ENCODE assay signal across 22 cellular contexts in the genomic region with DNA sequence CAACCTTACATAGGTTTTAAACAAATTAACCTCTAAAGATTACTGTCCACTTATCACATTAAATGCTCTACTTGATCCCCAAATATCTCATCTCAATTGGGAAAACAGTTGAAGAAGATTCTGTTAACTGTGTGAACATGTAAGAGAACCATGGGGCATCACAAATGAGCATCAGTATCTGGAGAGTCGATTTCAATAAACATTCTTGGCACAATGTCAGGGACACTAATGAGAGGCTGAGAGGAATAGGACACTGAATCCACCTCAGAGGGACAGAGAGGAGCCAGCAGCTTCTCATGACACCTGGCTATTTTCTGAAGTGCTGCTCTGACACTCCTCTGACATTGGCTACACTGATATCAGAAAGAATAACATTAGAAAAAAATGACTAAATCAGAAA.
DNase-seq lines count a peak whose midpoint lies in the region; ATAC-seq lines count a peak whose summit lies in the region.
"Had no signal": no experiment of that assay in that cellular context is flagged by ENCODE, and none has a peak within 500 bp of the region (broad histone marks: within the 10 kb centered on the region; RNA-seq: fewer than 3 reads in every experiment).

No MANE protein-coding gene starts in this region.

- no peaks in the 10 kb centered on the region for H3K27me3 Mint-ChIP-seq in activated CD8-positive, alpha-beta T cell treated with anti-CD3 and anti-CD28 coated beads, Interleukin-2, amount 10 ng/mL, durations not matched to agents 7 days and 5 days (ENCODE audit: low read depth)
- H3K27me3 Mint-ChIP-seq: activated CD4-positive, alpha-beta T cell treated with anti-CD3 and anti-CD28 coated beads, Interleukin-2, amount 10 ng/mL, durations not matched to agents 24 days and 14 days had no signal

- in situ Hi-C loops in ACHN (cut with HindIII; ENCODE audit: low pct_ligation_motif_present, low pct_unique_long_range_greater_than_20kb, low sequenced_read_pairs): no loop called here

- CTCF ChIA-PET in activated CD8-positive, alpha-beta T cell treated with anti-CD3 and anti-CD28 coated beads, Interleukin-2, amount 10 ng/mL, durations not matched to agents 7 days and 5 days (lab: Charles Lee): interaction anchor here (0.9 to 1.8 kb wide), 5 partner anchors 9 to 41 kb away, joined by 3 to 6 read pairs (median 4); no protein-coding TSS in a partner anchor

- no peaks in the 10 kb centered on the region for H3K9me3 Mint-ChIP-seq in stimulated activated effector memory CD8-positive, alpha-beta T cell treated with anti-CD3 and anti-CD28 coated beads, Interleukin-12 subunit alpha, Interleukin-12 subunit beta, amount 100 ng/mL, for 72 hours
- no peaks in the 10 kb centered on the region for H3K9me3 Mint-ChIP-seq in activated CD8-positive, alpha-beta T cell treated with anti-CD3 and anti-CD28 coated beads, Interleukin-2, amount 10 ng/mL, durations not matched to agents 7 days and 5 days (ENCODE audit: insufficient read depth)
- H3K9me3 Mint-ChIP-seq: activated CD4-positive, alpha-beta T cell treated with anti-CD3 and anti-CD28 coated beads, Interleukin-2, amount 10 ng/mL, durations not matched to agents 24 days and 14 days had no signal

- peaks cover 78% of the 10 kb centered on the region for H3K36me3 Mint-ChIP-seq in stimulated activated effector memory CD8-positive, alpha-beta T cell treated with anti-CD3 and anti-CD28 coated beads, Interleukin-12 subunit alpha, Interleukin-12 subunit beta, amount 100 ng/mL, for 72 hours
- peaks cover 44% of the 10 kb centered on the region for H3K36me3 Mint-ChIP-seq in activated CD8-positive, alpha-beta T cell treated with anti-CD3 and anti-CD28 coated beads, Interleukin-2, amount 10 ng/mL, durations not matched to agents 7 days and 5 days (ENCODE audit: low read depth)

- DNase-seq in NCI-H82 (lab: John Stamatoyannopoulos, UW): peak; percentile 12
- DNase-seq in NCI-H82 treated with DMSO at 0.1 percent for 48 hours (lab: John Stamatoyannopoulos, UW; ENCODE audit: unreplicated experiment): no peak
- DNase-seq in NCI-H1105 treated with DMSO at 0.1 percent for 48 hours (lab: John Stamatoyannopoulos, UW): peak; percentile 80
- peak; percentile 60 to 64 for DNase-seq in SHP77 (lab: John Stamatoyannopoulos, UW)
- no peak for DNase-seq in stimulated activated effector memory CD8-positive, alpha-beta T cell treated with anti-CD3 and anti-CD28 coated beads, Interleukin-12 subunit alpha, Interleukin-12 subunit beta, amount 100 ng/mL, for 72 hours (ENCODE audit: low spot score in 2 of 2)
- DNase-seq in activated CD8-positive, alpha-beta T cell treated with anti-CD3 and anti-CD28 coated beads, Interleukin-2, amount 10 ng/mL, durations not matched to agents 7 days and 5 days: no peak
- no peak for DNase-seq in ACHN
- DNase-seq: activated CD4-positive, alpha-beta T cell treated with anti-CD3 and anti-CD28 coated beads, Interleukin-2, amount 10 ng/mL, durations not matched to agents 24 days and 14 days; activated CD8-positive, alpha-beta memory T cell treated with anti-CD3 and anti-CD28 coated beads, Interleukin-2, amount 50 U/mL, for 4 hours; activated gamma-delta T cell treated with Interleukin-2 at 50 U/mL for 16 hours; adrenal gland; heart left ventricle; midbrain; MM.1S; NCI-H226; OCI-M1; Right ventricle myocardium superior; stimulated activated CD4-positive, alpha-beta T cell treated with anti-CD3 and anti-CD28 coated beads, Interleukin-1b, Interleukin-23, amount 100 ng/mL, for 48 hours; stimulated activated naive CD4-positive, alpha-beta T cell; T-helper 1 cell had no signal

- H3K4me3 Mint-ChIP-seq in stimulated activated effector memory CD8-positive, alpha-beta T cell treated with anti-CD3 and anti-CD28 coated beads, Interleukin-12 subunit alpha, Interleukin-12 subunit beta, amount 100 ng/mL, for 72 hours: no peak overlapping the region
- H3K4me3 Mint-ChIP-seq in activated CD8-positive, alpha-beta T cell treated with anti-CD3 and anti-CD28 coated beads, Interleukin-2, amount 10 ng/mL, durations not matched to agents 7 days and 5 days: no peak overlapping the region
- H3K4me3 Mint-ChIP-seq: activated CD4-positive, alpha-beta T cell treated with anti-CD3 and anti-CD28 coated beads, Interleukin-2, amount 10 ng/mL, durations not matched to agents 24 days and 14 days had no signal

- peak overlapping the region; percentile 44 for H3K27ac Mint-ChIP-seq in stimulated activated effector memory CD8-positive, alpha-beta T cell treated with anti-CD3 and anti-CD28 coated beads, Interleukin-12 subunit alpha, Interleukin-12 subunit beta, amount 100 ng/mL, for 72 hours
- no peak overlapping the region for H3K27ac Mint-ChIP-seq in activated CD8-positive, alpha-beta T cell treated with anti-CD3 and anti-CD28 coated beads, Interleukin-2, amount 10 ng/mL, durations not matched to agents 7 days and 5 days
- H3K27ac Mint-ChIP-seq: activated CD4-positive, alpha-beta T cell treated with anti-CD3 and anti-CD28 coated beads, Interleukin-2, amount 10 ng/mL, durations not matched to agents 24 days and 14 days had no signal

- peaks cover 17% of the 10 kb centered on the region for H3K4me1 Mint-ChIP-seq in stimulated activated effector memory CD8-positive, alpha-beta T cell treated with anti-CD3 and anti-CD28 coated beads, Interleukin-12 subunit alpha, Interleukin-12 subunit beta, amount 100 ng/mL, for 72 hours
- peaks cover 21% of the 10 kb centered on the region for H3K4me1 Mint-ChIP-seq in activated CD8-positive, alpha-beta T cell treated with anti-CD3 and anti-CD28 coated beads, Interleukin-2, amount 10 ng/mL, durations not matched to agents 7 days and 5 days (ENCODE audit: low read depth)

- POLR2A ChIA-PET in activated CD8-positive, alpha-beta T cell treated with anti-CD3 and anti-CD28 coated beads, Interleukin-2, amount 10 ng/mL, durations not matched to agents 7 days and 5 days (lab: Charles Lee): no interaction called here

- no peak for ATAC-seq in stimulated activated effector memory CD8-positive, alpha-beta T cell treated with anti-CD3 and anti-CD28 coated beads, Interleukin-12 subunit alpha, Interleukin-12 subunit beta, amount 100 ng/mL, for 72 hours
- no peak for ATAC-seq in activated CD8-positive, alpha-beta T cell treated with anti-CD3 and anti-CD28 coated beads, Interleukin-2, amount 10 ng/mL, durations not matched to agents 7 days and 5 days
- ATAC-seq: heart left ventricle, K562, left lobe of liver had no signal

Comparison
In these comparisons a context has a peak if more than half of its experiments do, and no peak if none do; other contexts are left out.
1. DNase-seq: peak in NCI-H82 (single experiment), NCI-H1105 treated with DMSO at 0.1 percent for 48 hours (single experiment) and SHP77 (2 of 2); none in NCI-H82 treated with DMSO at 0.1 percent for 48 hours (single experiment), stimulated activated effector memory CD8-positive, alpha-beta T cell treated with anti-CD3 and anti-CD28 coated beads, Interleukin-12 subunit alpha, Interleukin-12 subunit beta, amount 100 ng/mL, for 72 hours (0 of 2), activated CD8-positive, alpha-beta T cell treated with anti-CD3 and anti-CD28 coated beads, Interleukin-2, amount 10 ng/mL, durations not matched to agents 7 days and 5 days (single experiment) and ACHN (single experiment).